ENCODE assay signal across 13 cellular contexts in the genomic region with DNA sequence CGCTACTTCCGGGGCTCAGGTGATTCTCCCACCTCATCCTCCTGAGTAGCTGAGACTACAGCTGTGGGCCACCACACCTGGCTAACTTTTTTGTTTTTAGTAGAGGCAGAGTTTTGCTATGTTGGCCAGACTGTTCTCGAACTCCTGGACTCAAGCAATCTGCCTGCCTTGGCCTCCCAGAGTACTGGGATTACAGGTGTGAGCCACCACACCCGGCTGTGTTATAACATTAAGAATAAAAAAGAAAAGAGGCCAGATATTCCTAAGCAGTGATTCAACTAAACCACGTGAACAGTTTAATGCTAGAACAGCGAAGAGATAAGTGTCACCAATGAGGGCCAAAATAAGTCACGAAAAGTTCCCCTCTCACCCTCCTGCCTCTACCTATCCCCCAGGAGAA.
"Had no signal": no experiment of that assay in that cellular context is flagged by ENCODE, and none has a peak within 500 bp of the region (broad histone marks: within the 10 kb centered on the region; RNA-seq: fewer than 3 reads in every experiment).

No MANE protein-coding gene starts in this region.

- DNase-seq: activated CD4-positive, alpha-beta T cell treated with anti-CD3 and anti-CD28 coated beads, Interleukin-2, amount 50 U/mL, for 1 hour; activated CD8-positive, alpha-beta memory T cell treated with anti-CD3 and anti-CD28 coated beads for 24 hours; activated naive CD4-positive, alpha-beta T cell treated with Interleukin-2 at 50 U/mL for 16 hours; gastrocnemius medialis; heart right ventricle; left colon; pancreas; stimulated activated CD4-positive, alpha-beta T cell treated with anti-CD3 and anti-CD28 coated beads, Interleukin-4, amount 100 ng/mL, for 1 hour; stimulated activated naive CD4-positive, alpha-beta T cell; tibial artery had no signal

- H3K27me3 ChIP-seq: ascending aorta, gastrocnemius medialis, heart right ventricle, pancreas, tibial artery, vagina had no signal

- ATAC-seq: gastrocnemius medialis, heart right ventricle, pancreas had no signal

- H3K9me3 Mint-ChIP-seq: activated T-helper 1 cell treated with anti-CD3 and anti-CD28 coated beads, Interleukin-12 subunit alpha, Interleukin-12 subunit beta, Interleukin-2, Interleukin-4 antibody, amounts not matched to agents 30 ng/mL and 10 ng/mL and 1 ng/mL, durations not matched to agents 14 hours and 24 hours and 36 hours had no signal

- H3K27ac Mint-ChIP-seq: activated T-helper 1 cell treated with anti-CD3 and anti-CD28 coated beads, Interleukin-12 subunit alpha, Interleukin-12 subunit beta, Interleukin-2, Interleukin-4 antibody, amounts not matched to agents 30 ng/mL and 10 ng/mL and 1 ng/mL, durations not matched to agents 14 hours and 24 hours and 36 hours had no signal

- H3K36me3 ChIP-seq: ascending aorta, gastrocnemius medialis, heart right ventricle, pancreas, tibial artery, vagina had no signal

- H3K9me3 ChIP-seq: ascending aorta, gastrocnemius medialis, heart right ventricle, pancreas, tibial artery, vagina had no signal

- H3K4me3 ChIP-seq: ascending aorta, gastrocnemius medialis, heart right ventricle, pancreas, tibial artery, vagina had no signal

- H3K4me3 Mint-ChIP-seq: activated T-helper 1 cell treated with anti-CD3 and anti-CD28 coated beads, Interleukin-12 subunit alpha, Interleukin-12 subunit beta, Interleukin-2, Interleukin-4 antibody, amounts not matched to agents 30 ng/mL and 10 ng/mL and 1 ng/mL, durations not matched to agents 14 hours and 24 hours and 36 hours had no signal

- H3K27ac ChIP-seq: ascending aorta, heart right ventricle, pancreas, tibial artery, vagina had no signal
